28 cellular contexts compared by ENCODE assay signal in the genomic region with DNA sequence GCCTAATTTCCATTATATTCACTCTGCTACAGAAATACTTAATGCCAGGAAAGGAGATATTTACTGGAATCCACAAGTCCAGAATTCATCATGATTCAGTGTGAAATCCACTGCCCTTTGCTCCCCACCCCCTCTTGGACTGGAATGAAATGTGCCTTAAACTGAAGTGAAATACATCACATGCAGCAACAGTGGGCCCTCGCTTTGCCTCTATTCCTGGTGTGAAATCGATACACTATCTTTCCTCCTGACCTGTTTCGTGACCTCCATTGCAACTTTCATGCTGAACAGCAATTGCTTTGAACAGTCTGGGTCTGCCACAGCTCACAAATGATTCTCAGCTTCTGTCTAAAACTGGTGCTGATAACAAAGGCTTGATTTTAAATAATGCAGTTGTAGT.
A peak's percentile ranks its signal among the peaks of the same experiment; 100 is the strongest.
DNase-seq lines count a peak whose midpoint lies in the region; ATAC-seq and TF ChIP-seq lines count a peak whose summit lies in the region.
"Had no signal": no experiment of that assay in that cellular context is flagged by ENCODE, and none has a peak within 500 bp of the region (broad histone marks: within the 10 kb centered on the region; RNA-seq: fewer than 3 reads in every experiment).

No MANE protein-coding gene starts in this region.

- H3K4me3 ChIP-seq in cardiac muscle cell (no peak overlapping the region), right cardiac atrium (ENCODE audit: low read length) (no peak overlapping the region), neural progenitor cell (no peak overlapping the region), ovary (no peak overlapping the region)
- H3K4me3 ChIP-seq: PC-9, SJCRH30 had no signal

- no peaks in the 10 kb centered on the region for H3K36me3 ChIP-seq in cardiac muscle cell
- no peaks in the 10 kb centered on the region for H3K36me3 ChIP-seq in neural progenitor cell
- no peaks in the 10 kb centered on the region for H3K36me3 ChIP-seq in ovary
- H3K36me3 ChIP-seq: SJCRH30 had no signal

- intact Hi-C loops in right cardiac atrium (cut with DNase I) (no loop called here), ovary (cut with DNase I) (no loop called here)

- H3K4me2 ChIP-seq in neural progenitor cell: no peak overlapping the region
- H3K4me2 ChIP-seq: PC-9 had no signal

- TF ChIP-seq EP300 in ovary (IDR thresholded peaks at IDR 0.05): no peak

- H4K20me1 ChIP-seq in neural progenitor cell (ENCODE audit: low read depth): no peaks in the 10 kb centered on the region

- DNase-seq in cardiac muscle cell (ENCODE audit: low read depth in 1 of 2, low spot score in 1 of 2) (no peak), right cardiac atrium (no peak), neural progenitor cell (ENCODE audit: low spot score) (no peak), putamen (ENCODE audit: low spot score) (no peak), ovary (no peak), NCI-H1694 treated with DMSO at 0.1 percent for 48 hours (lab: John Stamatoyannopoulos, UW) (no peak)
- DNase-seq: Calu3; CD8-positive, alpha-beta memory T cell; DMS79 treated with DMSO at 0.1 percent for 48 hours; GF-D8; H7; Karpas-422; MV-4-11; NCI-H1105; NCI-H1436 treated with DMSO at 0.1 percent for 48 hours; NCI-H1930; NCI-H2107; NCI-H446 treated with DMSO at 0.1 percent for 48 hours; NCI-H526; NCI-H82; PC-9; SJCRH30 had no signal

- H3K4me1 Mint-ChIP-seq in brain: peaks cover 57% of the 10 kb centered on the region
- peaks cover 29% of the 10 kb centered on the region for H3K4me1 Mint-ChIP-seq in neural progenitor cell
- H3K4me1 Mint-ChIP-seq: B cell; CD8-positive, alpha-beta memory T cell had no signal

- H3K4me3 Mint-ChIP-seq in brain: peak overlapping the region in 2 of 5 experiments; percentile 4 to 26
- H3K4me3 Mint-ChIP-seq in neural progenitor cell: peak overlapping the region; percentile 0
- H3K4me3 Mint-ChIP-seq: B cell; CD8-positive, alpha-beta memory T cell had no signal

- no peak overlapping the region for H3K9ac ChIP-seq in neural progenitor cell

- H3K9me3 Mint-ChIP-seq in brain (peaks cover 13 to 28% (median 18%) of the 10 kb centered on the region in 5 experiments), neural progenitor cell (peaks cover 28% of the 10 kb centered on the region)

- H3K27me3 Mint-ChIP-seq in brain (no peaks in the 10 kb centered on the region), neural progenitor cell (ENCODE audit: insufficient read depth, low read depth) (no peaks in the 10 kb centered on the region)
- H3K27me3 Mint-ChIP-seq: B cell; CD8-positive, alpha-beta memory T cell had no signal

- no peaks in the 10 kb centered on the region for H3K79me2 ChIP-seq in neural progenitor cell (ENCODE audit: low read depth)

- no peaks in the 10 kb centered on the region for H3K9me3 ChIP-seq in cardiac muscle cell (ENCODE audit: low read depth)
- H3K9me3 ChIP-seq in right cardiac atrium (ENCODE audit: control insufficient read depth, low read length): no peaks in the 10 kb centered on the region
- H3K9me3 ChIP-seq in neural progenitor cell (ENCODE audit: low read depth): no peaks in the 10 kb centered on the region
- no peaks in the 10 kb centered on the region for H3K9me3 ChIP-seq in ovary
- H3K9me3 ChIP-seq: SJCRH30 had no signal

- no peak for TF ChIP-seq CTCF in cardiac muscle cell (IDR thresholded peaks at IDR 0.05; ENCODE audit: low read depth, low read length)
- TF ChIP-seq CTCF in brain (conservative IDR thresholded peaks at IDR 0.05): no peak
- no peak for TF ChIP-seq CTCF in neural progenitor cell (IDR thresholded peaks at IDR 0.05)
- no peak for TF ChIP-seq CTCF in ovary (IDR thresholded peaks at IDR 0.05)

- H3K27me3 ChIP-seq in cardiac muscle cell (no peaks in the 10 kb centered on the region), right cardiac atrium (ENCODE audit: control insufficient read depth, insufficient read depth) (no peaks in the 10 kb centered on the region), neural progenitor cell (no peaks in the 10 kb centered on the region), ovary (no peaks in the 10 kb centered on the region)
- H3K27me3 ChIP-seq: SJCRH30 had no signal

- no peak for ATAC-seq in right cardiac atrium
- ATAC-seq: Right ventricle myocardium inferior had no signal

- H3K4me1 ChIP-seq in cardiac muscle cell (ENCODE audit: low read depth): peaks cover 6% of the 10 kb centered on the region
- H3K4me1 ChIP-seq in right cardiac atrium (ENCODE audit: control insufficient read depth, insufficient read depth, low read length): no peaks in the 10 kb centered on the region
- H3K4me1 ChIP-seq in neural progenitor cell: no peaks in the 10 kb centered on the region
- H3K4me1 ChIP-seq in ovary (ENCODE audit: insufficient read depth): no peaks in the 10 kb centered on the region
- H3K4me1 ChIP-seq: SJCRH30 had no signal

- H3F3A ChIP-seq in neural progenitor cell (ENCODE audit: low read depth): no peaks in the 10 kb centered on the region

- peak overlapping the region; percentile 46 for H3K27ac ChIP-seq in cardiac muscle cell
- H3K27ac ChIP-seq in right cardiac atrium (ENCODE audit: low read length): no peak overlapping the region
- no peak overlapping the region for H3K27ac ChIP-seq in neural progenitor cell
- H3K27ac ChIP-seq in ovary: no peak overlapping the region
- H3K27ac ChIP-seq: 22Rv1, C4-2B, HL-60, PC-9, SJCRH30 had no signal

- 72% methylated on average over 3 of the region's 3 CpGs for WGBS in right cardiac atrium
- 78 to 82% (median 80%) methylated on average over 3 of the region's 3 CpGs for WGBS in ovary, 3 donors

- H3K27ac Mint-ChIP-seq in brain (peak overlapping the region in 4 of 5 experiments; percentile 4 to 91 (median 22)), neural progenitor cell (peak overlapping the region; percentile 81)
- H3K27ac Mint-ChIP-seq: B cell; CD8-positive, alpha-beta memory T cell had no signal

- H3K36me3 Mint-ChIP-seq in brain: peaks cover 31% of the 10 kb centered on the region
- H3K36me3 Mint-ChIP-seq in neural progenitor cell: peaks cover 18% of the 10 kb centered on the region
- H3K36me3 Mint-ChIP-seq: CD8-positive, alpha-beta memory T cell had no signal

- peak overlapping the region; percentile 22 for H2AFZ ChIP-seq in neural progenitor cell (replicated peaks)
- H2AFZ ChIP-seq: PC-9 had no signal

- TF ChIP-seq POLR2A in ovary (IDR thresholded peaks at IDR 0.05): no peak
